In genomic region chr12:48957141-48958048, GRCh38 we compare ENCODE assay signal across 8 cellular contexts.
A peak's percentile ranks its signal among the peaks of the same experiment; 100 is the strongest.
DNase-seq lines count a peak whose midpoint lies in the region; ATAC-seq and TF ChIP-seq lines count a peak whose summit lies in the region.

Gene ARF3 (minus strand): TSS chr12:48957487. CDS start chr12:48941095, 16,392 bp downstream.

- peak; percentile 91 for ATAC-seq in GM18909 (IDR thresholded peaks at IDR 0.05; ENCODE audit: poor library complexity, unreplicated experiment)
- ATAC-seq in HG03196 (IDR thresholded peaks at IDR 0.05; ENCODE audit: unreplicated experiment) = peak; percentile 84
- peak; percentile 98 for ATAC-seq in activated CD4-positive, CD25-positive, alpha-beta regulatory T cell treated with anti-CD3 and anti-CD28 coated beads, Interleukin-2, amount 50 U/mL, for 24 hours
- ATAC-seq in central memory CD8-positive, alpha-beta T cell (replicated peaks; ENCODE audit: extremely low read depth, poor library complexity, severe bottlenecking) = peak; percentile 95

- H3K27ac Mint-ChIP-seq in central memory CD8-positive, alpha-beta T cell (ENCODE audit: low read depth) = peak within 1 kb of the TSS; percentile 89

- POLR2A ChIA-PET in AG04449 (lab: Yijun Ruan, JAX) = interaction anchor here (0.5 to 1.8 kb wide), 7 partner anchors 13 to 309 kb away, joined by 3 to 10 read pairs (median 4); partner anchors contain the start of gene TUBA1B

- peaks cover 19% of the 10 kb centered on the region for H3K36me3 Mint-ChIP-seq in central memory CD8-positive, alpha-beta T cell (ENCODE audit: insufficient read depth)

- CTCF ChIA-PET in AG04449 (lab: Yijun Ruan, JAX) = interaction anchor here (1.0 to 40.7 kb wide), 11 partner anchors 9 to 109 kb away, joined by 3 to 1340 read pairs (median 6); partner anchors contain the start of genes DDN, FKBP11, WNT1 and WNT10B

- peak within 1 kb of the TSS; percentile 89 for H3K4me3 Mint-ChIP-seq in central memory CD8-positive, alpha-beta T cell

- H3K4me1 Mint-ChIP-seq in central memory CD8-positive, alpha-beta T cell = peaks cover 53% of the 10 kb centered on the region

- H3K9me3 Mint-ChIP-seq in central memory CD8-positive, alpha-beta T cell = no peaks in the 10 kb centered on the region

- peaks cover 13% of the 10 kb centered on the region for H3K27me3 Mint-ChIP-seq in central memory CD8-positive, alpha-beta T cell

- H3K4me3 ChIP-seq in AG04449 (ENCODE audit: low read depth, low read length) = peak within 1 kb of the TSS; percentile 99

- DNase-seq in AG04449 (ENCODE audit: low read depth, low spot score) (no peak), NCI-H446 (lab: John Stamatoyannopoulos, UW) (peak; percentile 87 to 95), islet precursor cell (peak; percentile 99)
- DNase-seq in central memory CD8-positive, alpha-beta T cell (ENCODE audit: low spot score in 2 of 2) = peak; percentile 80 to 85
- peak; percentile 91 for DNase-seq in stimulated activated CD4-positive, alpha-beta T cell treated with anti-CD3 and anti-CD28 coated beads, Interleukin-12 subunit alpha, Interleukin-12 subunit beta, amount 100 ng/mL, for 4 hours

- no peak for TF ChIP-seq CTCF in AG04449 (IDR thresholded peaks at IDR 0.05; ENCODE audit: insufficient read depth, low read length, missing control alignments)
